Comparison of ENCODE assay signal across 21 cellular contexts in the genomic region with DNA sequence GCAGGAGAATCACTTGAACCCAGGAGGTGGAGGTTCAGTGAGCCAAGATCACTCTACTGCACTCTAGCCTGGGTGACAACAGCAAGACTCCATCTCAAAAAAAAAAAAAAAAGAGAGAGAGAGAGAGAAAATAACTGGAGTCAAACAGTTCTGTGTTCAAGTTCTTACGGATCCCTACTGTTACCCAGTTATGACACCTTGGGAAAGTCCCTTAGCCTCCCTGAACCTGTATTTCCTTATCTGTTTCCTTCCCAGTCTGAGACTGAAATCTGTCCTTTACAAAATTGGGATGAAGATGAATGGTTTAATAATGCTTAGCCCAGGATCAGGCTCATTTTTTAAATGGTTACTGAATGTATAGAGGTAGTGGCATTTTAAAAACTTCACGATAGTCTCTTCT. TPM values are rescaled to one million over a fixed set of nuclear protein-coding genes. Genes with fewer than 3 reads are reported as not detected.
"Had no signal": no experiment of that assay in that cellular context is flagged by ENCODE, and none has a peak within 500 bp of the region (broad histone marks: within the 10 kb centered on the region; RNA-seq: fewer than 3 reads in every experiment).

No MANE protein-coding gene starts in this region.

- H3K4me2 ChIP-seq: neural progenitor cell had no signal

- DNase-seq: activated B cell treated with CpG ODN at 0.5 μM for 24 hours; activated CD4-positive, alpha-beta T cell treated with anti-CD3 and anti-CD28 coated beads, Interleukin-2, amount 50 U/mL, for 4 hours; activated naive CD8-positive, alpha-beta T cell treated with anti-CD3 and anti-CD28 coated beads, Interleukin-2, amount 10 ng/mL, durations not matched to agents 7 days and 5 days; anterior cingulate cortex; brain microvascular endothelial cell; cerebellar nuclear complex; dermis blood vessel endothelial cell; effector memory CD8-positive, alpha-beta T cell; foreskin melanocyte; head of caudate nucleus; kidney glomerular epithelial cell; psoas muscle; right lobe of liver; SHP77 had no signal

- H3K27me3 Mint-ChIP-seq: activated B cell treated with CpG ODN at 0.5 μM for 24 hours; activated naive CD8-positive, alpha-beta T cell treated with anti-CD3 and anti-CD28 coated beads, Interleukin-2, amount 10 ng/mL, durations not matched to agents 7 days and 5 days; effector memory CD8-positive, alpha-beta T cell had no signal

- H3K9me3 ChIP-seq: psoas muscle, right lobe of liver had no signal

- H3K9me3 Mint-ChIP-seq: activated B cell treated with CpG ODN at 0.5 μM for 24 hours; activated naive CD8-positive, alpha-beta T cell treated with anti-CD3 and anti-CD28 coated beads, Interleukin-2, amount 10 ng/mL, durations not matched to agents 7 days and 5 days; activated T-helper 1 cell treated with anti-CD3 and anti-CD28 coated beads, Interleukin-12 subunit alpha, Interleukin-12 subunit beta, Interleukin-2, Interleukin-4 antibody, amounts not matched to agents 30 ng/mL and 10 ng/mL and 1 ng/mL, durations not matched to agents 14 hours and 24 hours and 36 hours; effector memory CD8-positive, alpha-beta T cell; neural progenitor cell; T-helper 2 cell treated with Interferon-gamma antibody and Interleukin-4, amounts not matched to agents 5 μg/mL and 100 μg/mL, for 36 hours had no signal

- H3K36me3 Mint-ChIP-seq: neural progenitor cell had no signal

- H3K27me3 ChIP-seq: brain microvascular endothelial cell, neural progenitor cell, right lobe of liver had no signal

- ATAC-seq: effector memory CD8-positive, alpha-beta T cell; psoas muscle; SK-N-SH treated with all-trans-retinoic acid at 6 μM for 48 hours had no signal

- H3K4me3 Mint-ChIP-seq: activated B cell treated with CpG ODN at 0.5 μM for 24 hours; activated naive CD8-positive, alpha-beta T cell treated with anti-CD3 and anti-CD28 coated beads, Interleukin-2, amount 10 ng/mL, durations not matched to agents 7 days and 5 days; activated T-helper 1 cell treated with anti-CD3 and anti-CD28 coated beads, Interleukin-12 subunit alpha, Interleukin-12 subunit beta, Interleukin-2, Interleukin-4 antibody, amounts not matched to agents 30 ng/mL and 10 ng/mL and 1 ng/mL, durations not matched to agents 14 hours and 24 hours and 36 hours; effector memory CD8-positive, alpha-beta T cell; neural progenitor cell; T-helper 2 cell treated with Interferon-gamma antibody and Interleukin-4, amounts not matched to agents 5 μg/mL and 100 μg/mL, for 36 hours had no signal

- H3K4me1 ChIP-seq: neural progenitor cell, psoas muscle, right lobe of liver had no signal

- H3K4me1 Mint-ChIP-seq: activated B cell treated with CpG ODN at 0.5 μM for 24 hours had no signal

- H3K27ac ChIP-seq: brain microvascular endothelial cell, epithelial cell of prostate, neural progenitor cell, psoas muscle, right lobe of liver had no signal

- H3K9ac ChIP-seq: neural progenitor cell had no signal

- H3K4me3 ChIP-seq: neural progenitor cell, psoas muscle, right lobe of liver had no signal

- H3K27ac Mint-ChIP-seq: activated B cell treated with CpG ODN at 0.5 μM for 24 hours; activated naive CD8-positive, alpha-beta T cell treated with anti-CD3 and anti-CD28 coated beads, Interleukin-2, amount 10 ng/mL, durations not matched to agents 7 days and 5 days; activated T-helper 1 cell treated with anti-CD3 and anti-CD28 coated beads, Interleukin-12 subunit alpha, Interleukin-12 subunit beta, Interleukin-2, Interleukin-4 antibody, amounts not matched to agents 30 ng/mL and 10 ng/mL and 1 ng/mL, durations not matched to agents 14 hours and 24 hours and 36 hours; neural progenitor cell had no signal

- H3K36me3 ChIP-seq: brain microvascular endothelial cell, neural progenitor cell had no signal

RNA-seq across cellular contexts. Expression of gene ITGAL, which starts 36.5 kb away (rescaled TPM):
- total RNA-seq: dermis blood vessel endothelial cell, fibroblast of lung, osteocyte had no signal
